In the genomic region with DNA sequence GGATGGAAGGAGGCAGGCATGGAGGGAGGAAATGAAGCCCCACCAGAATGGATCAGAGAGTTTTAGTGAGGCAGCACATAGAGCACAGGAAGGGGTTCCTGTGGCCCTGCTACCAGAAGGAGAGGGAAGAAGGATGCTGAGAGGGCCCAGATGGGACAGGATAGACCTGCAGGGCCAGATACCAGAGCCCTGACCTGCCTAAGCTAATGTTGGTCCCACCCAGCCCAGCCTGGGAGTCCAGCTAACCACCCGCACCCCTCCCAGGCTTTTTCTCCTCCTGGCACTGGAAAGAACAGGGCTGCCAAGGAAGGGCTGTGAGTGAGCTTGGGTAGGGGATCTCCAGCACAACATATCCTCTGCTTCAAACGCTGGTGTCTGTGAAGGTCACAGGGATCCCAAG, we compare ENCODE assay signal across 1 cellular context.
TF ChIP-seq lines count a peak whose summit lies in the region.

No MANE protein-coding gene starts in this region.

TF ChIP-seq in WTC11, 78 proteins besides CTCF, POLR2A, EP300 and RAD21:
- TF ChIP-seq ZNF671 (CRISPR knock-in tag; IDR thresholded peaks at IDR 0.05) (no peak), GTF2I (CRISPR knock-in tag; conservative IDR thresholded peaks at IDR 0.05) (no peak), ZNF416 (CRISPR knock-in tag; IDR thresholded peaks at IDR 0.05) (no peak), SMAD3 (CRISPR knock-in tag; IDR thresholded peaks at IDR 0.05; ENCODE audit: borderline replicate concordance) (no peak), RELA (CRISPR knock-in tag; IDR thresholded peaks at IDR 0.05; ENCODE audit: borderline replicate concordance) (no peak), TEAD4 (CRISPR knock-in tag; IDR thresholded peaks at IDR 0.05) (no peak), GRHL2 (CRISPR knock-in tag; IDR thresholded peaks at IDR 0.05; ENCODE audit: insufficient replicate concordance, severe bottlenecking) (no peak), TEAD1 (CRISPR knock-in tag; IDR thresholded peaks at IDR 0.05) (no peak), ZNF396 (CRISPR knock-in tag; IDR thresholded peaks at IDR 0.05; ENCODE audit: borderline replicate concordance) (no peak), ZNF317 (CRISPR knock-in tag; IDR thresholded peaks at IDR 0.05; ENCODE audit: borderline replicate concordance, low read depth) (no peak), ZNF263 (CRISPR knock-in tag; IDR thresholded peaks at IDR 0.05; ENCODE audit: low read depth) (no peak), JUN (CRISPR knock-in tag; IDR thresholded peaks at IDR 0.05) (no peak), FOXK1 (CRISPR knock-in tag; IDR thresholded peaks at IDR 0.05) (no peak), SMAD4 (CRISPR knock-in tag; IDR thresholded peaks at IDR 0.05) (no peak)
- TF ChIP-seq, protein P1, sequence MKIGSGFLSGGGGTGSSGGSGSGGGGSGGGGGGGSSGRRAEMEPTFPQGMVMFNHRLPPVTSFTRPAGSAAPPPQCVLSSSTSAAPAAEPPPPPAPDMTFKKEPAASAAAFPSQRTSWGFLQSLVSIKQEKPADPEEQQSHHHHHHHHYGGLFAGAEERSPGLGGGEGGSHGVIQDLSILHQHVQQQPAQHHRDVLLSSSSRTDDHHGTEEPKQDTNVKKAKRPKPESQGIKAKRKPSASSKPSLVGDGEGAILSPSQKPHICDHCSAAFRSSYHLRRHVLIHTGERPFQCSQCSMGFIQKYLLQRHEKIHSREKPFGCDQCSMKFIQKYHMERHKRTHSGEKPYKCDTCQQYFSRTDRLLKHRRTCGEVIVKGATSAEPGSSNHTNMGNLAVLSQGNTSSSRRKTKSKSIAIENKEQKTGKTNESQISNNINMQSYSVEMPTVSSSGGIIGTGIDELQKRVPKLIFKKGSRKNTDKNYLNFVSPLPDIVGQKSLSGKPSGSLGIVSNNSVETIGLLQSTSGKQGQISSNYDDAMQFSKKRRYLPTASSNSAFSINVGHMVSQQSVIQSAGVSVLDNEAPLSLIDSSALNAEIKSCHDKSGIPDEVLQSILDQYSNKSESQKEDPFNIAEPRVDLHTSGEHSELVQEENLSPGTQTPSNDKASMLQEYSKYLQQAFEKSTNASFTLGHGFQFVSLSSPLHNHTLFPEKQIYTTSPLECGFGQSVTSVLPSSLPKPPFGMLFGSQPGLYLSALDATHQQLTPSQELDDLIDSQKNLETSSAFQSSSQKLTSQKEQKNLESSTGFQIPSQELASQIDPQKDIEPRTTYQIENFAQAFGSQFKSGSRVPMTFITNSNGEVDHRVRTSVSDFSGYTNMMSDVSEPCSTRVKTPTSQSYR (CRISPR knock-in tag; IDR thresholded peaks at IDR 0.05): no peak
- TF ChIP-seq, protein P2, sequence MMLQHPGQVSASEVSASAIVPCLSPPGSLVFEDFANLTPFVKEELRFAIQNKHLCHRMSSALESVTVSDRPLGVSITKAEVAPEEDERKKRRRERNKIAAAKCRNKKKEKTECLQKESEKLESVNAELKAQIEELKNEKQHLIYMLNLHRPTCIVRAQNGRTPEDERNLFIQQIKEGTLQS (CRISPR knock-in tag; conservative IDR thresholded peaks at IDR 0.05): no peak
- TF ChIP-seq, protein P3, sequence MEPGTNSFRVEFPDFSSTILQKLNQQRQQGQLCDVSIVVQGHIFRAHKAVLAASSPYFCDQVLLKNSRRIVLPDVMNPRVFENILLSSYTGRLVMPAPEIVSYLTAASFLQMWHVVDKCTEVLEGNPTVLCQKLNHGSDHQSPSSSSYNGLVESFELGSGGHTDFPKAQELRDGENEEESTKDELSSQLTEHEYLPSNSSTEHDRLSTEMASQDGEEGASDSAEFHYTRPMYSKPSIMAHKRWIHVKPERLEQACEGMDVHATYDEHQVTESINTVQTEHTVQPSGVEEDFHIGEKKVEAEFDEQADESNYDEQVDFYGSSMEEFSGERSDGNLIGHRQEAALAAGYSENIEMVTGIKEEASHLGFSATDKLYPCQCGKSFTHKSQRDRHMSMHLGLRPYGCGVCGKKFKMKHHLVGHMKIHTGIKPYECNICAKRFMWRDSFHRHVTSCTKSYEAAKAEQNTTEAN (CRISPR knock-in tag; IDR thresholded peaks at IDR 0.05): no peak
- TF ChIP-seq, protein P4, sequence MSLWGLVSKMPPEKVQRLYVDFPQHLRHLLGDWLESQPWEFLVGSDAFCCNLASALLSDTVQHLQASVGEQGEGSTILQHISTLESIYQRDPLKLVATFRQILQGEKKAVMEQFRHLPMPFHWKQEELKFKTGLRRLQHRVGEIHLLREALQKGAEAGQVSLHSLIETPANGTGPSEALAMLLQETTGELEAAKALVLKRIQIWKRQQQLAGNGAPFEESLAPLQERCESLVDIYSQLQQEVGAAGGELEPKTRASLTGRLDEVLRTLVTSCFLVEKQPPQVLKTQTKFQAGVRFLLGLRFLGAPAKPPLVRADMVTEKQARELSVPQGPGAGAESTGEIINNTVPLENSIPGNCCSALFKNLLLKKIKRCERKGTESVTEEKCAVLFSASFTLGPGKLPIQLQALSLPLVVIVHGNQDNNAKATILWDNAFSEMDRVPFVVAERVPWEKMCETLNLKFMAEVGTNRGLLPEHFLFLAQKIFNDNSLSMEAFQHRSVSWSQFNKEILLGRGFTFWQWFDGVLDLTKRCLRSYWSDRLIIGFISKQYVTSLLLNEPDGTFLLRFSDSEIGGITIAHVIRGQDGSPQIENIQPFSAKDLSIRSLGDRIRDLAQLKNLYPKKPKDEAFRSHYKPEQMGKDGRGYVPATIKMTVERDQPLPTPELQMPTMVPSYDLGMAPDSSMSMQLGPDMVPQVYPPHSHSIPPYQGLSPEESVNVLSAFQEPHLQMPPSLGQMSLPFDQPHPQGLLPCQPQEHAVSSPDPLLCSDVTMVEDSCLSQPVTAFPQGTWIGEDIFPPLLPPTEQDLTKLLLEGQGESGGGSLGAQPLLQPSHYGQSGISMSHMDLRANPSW (CRISPR knock-in tag; conservative IDR thresholded peaks at IDR 0.05; ENCODE audit: low read depth): no peak
- TF ChIP-seq, protein P5, sequence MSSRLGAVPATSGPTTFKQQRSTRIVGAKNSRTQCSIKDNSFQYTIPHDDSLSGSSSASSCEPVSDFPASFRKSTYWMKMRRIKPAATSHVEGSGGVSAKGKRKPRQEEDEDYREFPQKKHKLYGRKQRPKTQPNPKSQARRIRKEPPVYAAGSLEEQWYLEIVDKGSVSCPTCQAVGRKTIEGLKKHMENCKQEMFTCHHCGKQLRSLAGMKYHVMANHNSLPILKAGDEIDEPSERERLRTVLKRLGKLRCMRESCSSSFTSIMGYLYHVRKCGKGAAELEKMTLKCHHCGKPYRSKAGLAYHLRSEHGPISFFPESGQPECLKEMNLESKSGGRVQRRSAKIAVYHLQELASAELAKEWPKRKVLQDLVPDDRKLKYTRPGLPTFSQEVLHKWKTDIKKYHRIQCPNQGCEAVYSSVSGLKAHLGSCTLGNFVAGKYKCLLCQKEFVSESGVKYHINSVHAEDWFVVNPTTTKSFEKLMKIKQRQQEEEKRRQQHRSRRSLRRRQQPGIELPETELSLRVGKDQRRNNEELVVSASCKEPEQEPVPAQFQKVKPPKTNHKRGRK (CRISPR knock-in tag; IDR thresholded peaks at IDR 0.05; ENCODE audit: borderline replicate concordance): no peak
- TF ChIP-seq, protein P6, sequence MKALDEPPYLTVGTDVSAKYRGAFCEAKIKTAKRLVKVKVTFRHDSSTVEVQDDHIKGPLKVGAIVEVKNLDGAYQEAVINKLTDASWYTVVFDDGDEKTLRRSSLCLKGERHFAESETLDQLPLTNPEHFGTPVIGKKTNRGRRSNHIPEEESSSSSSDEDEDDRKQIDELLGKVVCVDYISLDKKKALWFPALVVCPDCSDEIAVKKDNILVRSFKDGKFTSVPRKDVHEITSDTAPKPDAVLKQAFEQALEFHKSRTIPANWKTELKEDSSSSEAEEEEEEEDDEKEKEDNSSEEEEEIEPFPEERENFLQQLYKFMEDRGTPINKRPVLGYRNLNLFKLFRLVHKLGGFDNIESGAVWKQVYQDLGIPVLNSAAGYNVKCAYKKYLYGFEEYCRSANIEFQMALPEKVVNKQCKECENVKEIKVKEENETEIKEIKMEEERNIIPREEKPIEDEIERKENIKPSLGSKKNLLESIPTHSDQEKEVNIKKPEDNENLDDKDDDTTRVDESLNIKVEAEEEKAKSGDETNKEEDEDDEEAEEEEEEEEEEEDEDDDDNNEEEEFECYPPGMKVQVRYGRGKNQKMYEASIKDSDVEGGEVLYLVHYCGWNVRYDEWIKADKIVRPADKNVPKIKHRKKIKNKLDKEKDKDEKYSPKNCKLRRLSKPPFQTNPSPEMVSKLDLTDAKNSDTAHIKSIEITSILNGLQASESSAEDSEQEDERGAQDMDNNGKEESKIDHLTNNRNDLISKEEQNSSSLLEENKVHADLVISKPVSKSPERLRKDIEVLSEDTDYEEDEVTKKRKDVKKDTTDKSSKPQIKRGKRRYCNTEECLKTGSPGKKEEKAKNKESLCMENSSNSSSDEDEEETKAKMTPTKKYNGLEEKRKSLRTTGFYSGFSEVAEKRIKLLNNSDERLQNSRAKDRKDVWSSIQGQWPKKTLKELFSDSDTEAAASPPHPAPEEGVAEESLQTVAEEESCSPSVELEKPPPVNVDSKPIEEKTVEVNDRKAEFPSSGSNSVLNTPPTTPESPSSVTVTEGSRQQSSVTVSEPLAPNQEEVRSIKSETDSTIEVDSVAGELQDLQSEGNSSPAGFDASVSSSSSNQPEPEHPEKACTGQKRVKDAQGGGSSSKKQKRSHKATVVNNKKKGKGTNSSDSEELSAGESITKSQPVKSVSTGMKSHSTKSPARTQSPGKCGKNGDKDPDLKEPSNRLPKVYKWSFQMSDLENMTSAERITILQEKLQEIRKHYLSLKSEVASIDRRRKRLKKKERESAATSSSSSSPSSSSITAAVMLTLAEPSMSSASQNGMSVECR (CRISPR knock-in tag; IDR thresholded peaks at IDR 0.05; ENCODE audit: borderline replicate concordance): no peak
